Comparison of ENCODE assay signal across 12 cellular contexts in the genomic region with DNA sequence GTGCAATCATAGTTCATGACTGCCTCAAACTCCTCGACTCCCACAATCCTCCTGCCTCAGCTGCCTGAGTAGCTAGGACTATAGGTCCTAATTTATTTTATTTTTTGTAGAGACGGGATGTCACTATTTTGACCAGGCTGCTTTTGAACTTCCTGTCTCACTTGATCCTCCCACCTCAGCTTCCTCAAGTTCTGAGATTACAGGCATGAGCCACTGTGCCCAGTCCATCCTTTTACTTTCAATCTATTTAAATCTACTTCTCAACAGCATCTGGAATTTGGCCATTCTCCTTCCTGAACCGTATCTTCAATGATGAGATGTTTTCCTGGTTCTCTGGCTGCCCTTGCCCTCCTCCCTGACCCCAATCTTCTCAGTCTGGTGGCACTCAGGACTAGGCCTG. TPM values are rescaled to one million over a fixed set of nuclear protein-coding genes. Genes with fewer than 3 reads are reported as not detected.
DNase-seq lines count a peak whose midpoint lies in the region; ATAC-seq, FAIRE-seq and TF ChIP-seq lines count a peak whose summit lies in the region.
"Had no signal": no experiment of that assay in that cellular context is flagged by ENCODE, and none has a peak within 500 bp of the region (broad histone marks: within the 10 kb centered on the region; RNA-seq: fewer than 3 reads in every experiment).

No MANE protein-coding gene starts in this region.

- peaks cover 38% of the 10 kb centered on the region for H3K4me1 Mint-ChIP-seq in activated naive CD4-positive, alpha-beta T cell treated with anti-CD3 and anti-CD28 coated beads, Interleukin-2, amount 10 ng/mL, durations not matched to agents 7 days and 5 days

- no peaks in the 10 kb centered on the region for H3K27me3 ChIP-seq in thoracic aorta (replicated peaks; ENCODE audit: insufficient read depth)

- no peak for FAIRE-seq in GM12892 (lab: Jason Lieb, UNC)
- FAIRE-seq: colon had no signal

- H3K9me3 ChIP-seq in SK-N-MC (ENCODE audit: low read depth, low read length) (no peaks in the 10 kb centered on the region), thoracic aorta (peaks cover 6% of the 10 kb centered on the region)

- peak overlapping the region; percentile 80 for H3K4me3 Mint-ChIP-seq in activated naive CD4-positive, alpha-beta T cell treated with anti-CD3 and anti-CD28 coated beads, Interleukin-2, amount 10 ng/mL, durations not matched to agents 7 days and 5 days

- no peak for TF ChIP-seq CTCF in epithelial cell of esophagus (IDR thresholded peaks at IDR 0.05; ENCODE audit: insufficient read depth, low read depth, low read length, missing control alignments)
- no peak for TF ChIP-seq CTCF in thoracic aorta (IDR thresholded peaks at IDR 0.05)

- no peak for ATAC-seq in thoracic aorta (ENCODE audit: insufficient number of reproducible peaks, low FRiP score, low read depth)

- H3K27me3 Mint-ChIP-seq in activated naive CD4-positive, alpha-beta T cell treated with anti-CD3 and anti-CD28 coated beads, Interleukin-2, amount 10 ng/mL, durations not matched to agents 7 days and 5 days = peaks cover 10% of the 10 kb centered on the region

- no peak for TF ChIP-seq POLR2A in GM12892 (IDR thresholded peaks at IDR 0.05; ENCODE audit: low read depth, low read length)

- no peaks in the 10 kb centered on the region for H3K9me3 Mint-ChIP-seq in activated naive CD4-positive, alpha-beta T cell treated with anti-CD3 and anti-CD28 coated beads, Interleukin-2, amount 10 ng/mL, durations not matched to agents 7 days and 5 days

- H3K9ac ChIP-seq in SK-N-MC (ENCODE audit: insufficient read length) = peak overlapping the region; percentile 93

- H3K36me3 ChIP-seq in SK-N-MC (ENCODE audit: insufficient read depth, low read length) = no peaks in the 10 kb centered on the region
- no peaks in the 10 kb centered on the region for H3K36me3 ChIP-seq in thoracic aorta

- no peak for DNase-seq in activated naive CD4-positive, alpha-beta T cell treated with anti-CD3 and anti-CD28 coated beads, Interleukin-2, amount 10 ng/mL, durations not matched to agents 7 days and 5 days
- DNase-seq in activated naive CD4-positive, alpha-beta T cell (lab: John Stamatoyannopoulos, UW) = no peak
- DNase-seq in SK-N-MC (ENCODE audit: low read depth, low spot score) (no peak), epithelial cell of esophagus (ENCODE audit: low read depth) (no peak), thoracic aorta (ENCODE audit: low spot score) (no peak), DMS153 (lab: John Stamatoyannopoulos, UW) (no peak), GM12892 (ENCODE audit: insufficient read length) (no peak), kidney glomerular epithelial cell (lab: John Stamatoyannopoulos, UW) (no peak)
- DNase-seq: COR-L47, NCI-H1092, T1000 had no signal

- H3K27ac ChIP-seq in SK-N-MC = peak overlapping the region; percentile 74; the same call in 1 of the 2 replicates
- peak overlapping the region in 1 of 2 donors; percentile 47 for H3K27ac ChIP-seq in thoracic aorta

- H3K27ac Mint-ChIP-seq in activated naive CD4-positive, alpha-beta T cell treated with anti-CD3 and anti-CD28 coated beads, Interleukin-2, amount 10 ng/mL, durations not matched to agents 7 days and 5 days = peak overlapping the region; percentile 82

- peaks cover 18 to 33% of the 10 kb centered on the region in 2 donors for H3K4me1 ChIP-seq in thoracic aorta (ENCODE audit: control insufficient read depth in 1 of 2, low read depth in 2 of 2)

- peak overlapping the region; percentile 80 for H3K4me3 ChIP-seq in SK-N-MC
- H3K4me3 ChIP-seq in epithelial cell of esophagus (ENCODE audit: low read length) = peak overlapping the region; percentile 78
- H3K4me3 ChIP-seq in thoracic aorta = peak overlapping the region; percentile 89

- peaks cover 2% of the 10 kb centered on the region for H3K36me3 Mint-ChIP-seq in activated naive CD4-positive, alpha-beta T cell treated with anti-CD3 and anti-CD28 coated beads, Interleukin-2, amount 10 ng/mL, durations not matched to agents 7 days and 5 days

- CTCF ChIA-PET in activated naive CD4-positive, alpha-beta T cell treated with anti-CD3 and anti-CD28 coated beads, Interleukin-2, amount 10 ng/mL, durations not matched to agents 7 days and 5 days (lab: Charles Lee) = interaction anchor here (0.9 to 2.5 kb wide), 4 partner anchors 31 to 109 kb away, joined by 3 to 12 read pairs (median 7); no protein-coding TSS in a partner anchor

RNA-seq across cellular contexts. Expression of gene GRIN1, which starts 12.2 kb away (rescaled TPM):
- not detected for total RNA-seq in thoracic aorta
- polyA plus RNA-seq in GM12892 (2012; ENCODE audit: missing spikeins) = 0.17 TPM

RNA-seq across cellular contexts. Expression of gene DPP7, which starts 12.3 kb away (rescaled TPM):
- total RNA-seq in thoracic aorta = 100 to 1,000 TPM; 100 to 148 TPM
- polyA plus RNA-seq in GM12892 (2012; ENCODE audit: missing spikeins) = 114 TPM

RNA-seq across cellular contexts. Expression of gene MAN1B1, which starts 40.0 kb away (rescaled TPM):
- total RNA-seq in thoracic aorta = 10 to 100 TPM; 32.9 to 52.9 TPM
- 23.2 TPM for polyA plus RNA-seq in GM12892 (2012; ENCODE audit: missing spikeins)

RNA-seq across cellular contexts. Expression of gene LRRC26, which starts 43.1 kb away (rescaled TPM):
- total RNA-seq in thoracic aorta = not detected
- polyA plus RNA-seq in GM12892 (2012; ENCODE audit: missing spikeins) = not detected

RNA-seq across cellular contexts. Expression of gene TMEM210, which starts 45.1 kb away (rescaled TPM):
- not detected for total RNA-seq in thoracic aorta
- not detected for polyA plus RNA-seq in GM12892 (2012; ENCODE audit: missing spikeins)
